In the genomic region with DNA sequence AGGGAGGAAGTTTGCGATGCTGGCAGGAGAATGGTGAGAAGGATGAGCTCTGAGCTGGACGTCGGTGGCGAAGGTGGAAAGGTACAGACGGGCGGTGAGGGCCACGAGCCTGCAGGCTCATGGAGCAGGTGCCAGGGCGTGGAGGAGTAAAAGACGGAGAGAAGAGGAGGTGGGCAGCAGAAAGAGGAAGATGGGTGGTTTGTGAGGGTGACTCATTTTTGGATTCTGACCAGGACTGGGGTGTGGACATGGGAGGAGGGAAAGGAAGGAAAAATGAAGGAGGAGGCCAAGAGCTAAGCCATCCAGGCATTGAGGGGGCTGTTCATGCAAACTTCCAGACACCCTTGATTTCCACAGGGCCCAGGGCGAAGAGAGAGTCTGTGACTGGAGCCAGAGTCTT, we compare ENCODE assay signal across 12 cellular contexts. TPM values are rescaled to one million over a fixed set of nuclear protein-coding genes. Genes with fewer than 3 reads are reported as not detected.
DNase-seq lines count a peak whose midpoint lies in the region; ATAC-seq and TF ChIP-seq lines count a peak whose summit lies in the region.
"Had no signal": no experiment of that assay in that cellular context is flagged by ENCODE, and none has a peak within 500 bp of the region (broad histone marks: within the 10 kb centered on the region; RNA-seq: fewer than 3 reads in every experiment).

No MANE protein-coding gene starts in this region.

- WGBS in mesendoderm (ENCODE audit: extremely low coverage, insufficient coverage, low lambda C conversion rate): no CpG with 5 or more reads among the region's 10 CpGs

- H2BK15ac ChIP-seq in mesendoderm (replicated peaks; ENCODE audit: low read depth): no peak overlapping the region

- peaks cover 29% of the 10 kb centered on the region for H3K4me1 Mint-ChIP-seq in stimulated activated naive CD8-positive, alpha-beta T cell treated with anti-CD3 and anti-CD28 coated beads, Interleukin-15, Interleukin-2, amounts not matched to agents 100 ng/mL and 50 ng/mL, for 24 hours (ENCODE audit: low read depth)
- H3K4me1 Mint-ChIP-seq in activated CD4-positive, alpha-beta memory T cell treated with anti-CD3 and anti-CD28 coated beads, Interleukin-2, amount 10 ng/mL, durations not matched to agents 7 days and 5 days: peaks cover 40% of the 10 kb centered on the region

- H4K5ac ChIP-seq in mesendoderm (ENCODE audit: low read length): no peak overlapping the region

- H3K4me3 Mint-ChIP-seq in stimulated activated naive CD8-positive, alpha-beta T cell treated with anti-CD3 and anti-CD28 coated beads, Interleukin-15, Interleukin-2, amounts not matched to agents 100 ng/mL and 50 ng/mL, for 24 hours: no peak overlapping the region
- H3K4me3 Mint-ChIP-seq in activated CD4-positive, alpha-beta memory T cell treated with anti-CD3 and anti-CD28 coated beads, Interleukin-2, amount 10 ng/mL, durations not matched to agents 7 days and 5 days: peak overlapping the region; percentile 6

- H3K4me2 ChIP-seq in mesendoderm (ENCODE audit: low read length): no peak overlapping the region

- H3K36me3 ChIP-seq in mesendoderm (ENCODE audit: control insufficient read depth, insufficient read depth, low read length): no peaks in the 10 kb centered on the region
- H3K36me3 ChIP-seq: right lobe of liver had no signal

- no peaks in the 10 kb centered on the region for H3K4me1 ChIP-seq in mesendoderm (ENCODE audit: control insufficient read depth, low read depth, low read length)

- ATAC-seq in stimulated activated naive CD8-positive, alpha-beta T cell treated with anti-CD3 and anti-CD28 coated beads, Interleukin-15, Interleukin-2, amounts not matched to agents 100 U/mL and 50 U/mL, for 24 hours: no peak
- no peak for ATAC-seq in HG02840 (IDR thresholded peaks at IDR 0.05; ENCODE audit: low FRiP score, unreplicated experiment)
- ATAC-seq: right lobe of liver had no signal

- no peak overlapping the region for H3K18ac ChIP-seq in mesendoderm (ENCODE audit: low read length)

- no peaks in the 10 kb centered on the region for H3K27me3 Mint-ChIP-seq in stimulated activated naive CD8-positive, alpha-beta T cell treated with anti-CD3 and anti-CD28 coated beads, Interleukin-15, Interleukin-2, amounts not matched to agents 100 ng/mL and 50 ng/mL, for 24 hours
- H3K27me3 Mint-ChIP-seq in activated CD4-positive, alpha-beta memory T cell treated with anti-CD3 and anti-CD28 coated beads, Interleukin-2, amount 10 ng/mL, durations not matched to agents 7 days and 5 days: no peaks in the 10 kb centered on the region

- H2AK5ac ChIP-seq in mesendoderm (ENCODE audit: low read length): no peak overlapping the region

- H2BK120ac ChIP-seq in mesendoderm (ENCODE audit: low read depth, low read length): no peak overlapping the region

- H3K4me3 ChIP-seq in foreskin fibroblast (ENCODE audit: low read depth in 1 of 2, low read length in 2 of 2) (no peak overlapping the region), mesendoderm (ENCODE audit: low read length) (no peak overlapping the region)
- H3K4me3 ChIP-seq: right lobe of liver, upper lobe of left lung had no signal

- no peak overlapping the region for H2BK5ac ChIP-seq in mesendoderm (ENCODE audit: low read length)

- TF ChIP-seq CTCF in foreskin fibroblast (IDR thresholded peaks at IDR 0.05; ENCODE audit: low read depth, low read length): no peak

- peaks cover 12% of the 10 kb centered on the region for H3K36me3 Mint-ChIP-seq in stimulated activated naive CD8-positive, alpha-beta T cell treated with anti-CD3 and anti-CD28 coated beads, Interleukin-15, Interleukin-2, amounts not matched to agents 100 ng/mL and 50 ng/mL, for 24 hours (ENCODE audit: low read depth)
- H3K36me3 Mint-ChIP-seq in activated CD4-positive, alpha-beta memory T cell treated with anti-CD3 and anti-CD28 coated beads, Interleukin-2, amount 10 ng/mL, durations not matched to agents 7 days and 5 days (ENCODE audit: low read depth): peaks cover 32% of the 10 kb centered on the region

- no peaks in the 10 kb centered on the region for H3K9me3 Mint-ChIP-seq in stimulated activated naive CD8-positive, alpha-beta T cell treated with anti-CD3 and anti-CD28 coated beads, Interleukin-15, Interleukin-2, amounts not matched to agents 100 ng/mL and 50 ng/mL, for 24 hours
- no peaks in the 10 kb centered on the region for H3K9me3 Mint-ChIP-seq in activated CD4-positive, alpha-beta memory T cell treated with anti-CD3 and anti-CD28 coated beads, Interleukin-2, amount 10 ng/mL, durations not matched to agents 7 days and 5 days

- no peaks in the 10 kb centered on the region for H3K79me2 ChIP-seq in mesendoderm (ENCODE audit: control insufficient read depth, insufficient read depth, low read length)

- H3K27ac Mint-ChIP-seq in stimulated activated naive CD8-positive, alpha-beta T cell treated with anti-CD3 and anti-CD28 coated beads, Interleukin-15, Interleukin-2, amounts not matched to agents 100 ng/mL and 50 ng/mL, for 24 hours: peak overlapping the region; percentile 17
- peak overlapping the region; percentile 12 for H3K27ac Mint-ChIP-seq in activated CD4-positive, alpha-beta memory T cell treated with anti-CD3 and anti-CD28 coated beads, Interleukin-2, amount 10 ng/mL, durations not matched to agents 7 days and 5 days

- CTCF ChIA-PET in activated CD4-positive, alpha-beta memory T cell treated with anti-CD3 and anti-CD28 coated beads, Interleukin-2, amount 10 ng/mL, durations not matched to agents 7 days and 5 days (lab: Charles Lee): interaction anchor here (1.6 kb wide), 1 partner anchor 136 kb away, joined by 5 read pairs; the partner anchor contains the start of gene RBM4B

- H4K8ac ChIP-seq in mesendoderm (ENCODE audit: low read depth, low read length): no peak overlapping the region

- no peak overlapping the region for H3K9ac ChIP-seq in mesendoderm (ENCODE audit: low read length)

- no peak overlapping the region for H3K4ac ChIP-seq in mesendoderm (ENCODE audit: low read depth, low read length)

- H3K56ac ChIP-seq in mesendoderm (ENCODE audit: low read length): no peak overlapping the region

- H3K27me3 ChIP-seq in mesendoderm (ENCODE audit: insufficient read depth, low read length, poor library complexity): no peaks in the 10 kb centered on the region
- H3K27me3 ChIP-seq: right lobe of liver, upper lobe of left lung had no signal

- H3K27ac ChIP-seq in mesendoderm (ENCODE audit: low read depth, low read length): no peak overlapping the region
- H3K27ac ChIP-seq: epithelial cell of prostate, right lobe of liver, upper lobe of left lung had no signal

- POLR2A ChIA-PET in activated CD4-positive, alpha-beta memory T cell treated with anti-CD3 and anti-CD28 coated beads, Interleukin-2, amount 10 ng/mL, durations not matched to agents 7 days and 5 days (lab: Charles Lee): interaction anchor here (0.9 to 1.5 kb wide), 3 partner anchors 10 to 74 kb away, joined by 3 to 4 read pairs (median 4); partner anchors contain the start of genes DPP3 and RBM14

- DNase-seq in stimulated activated naive CD8-positive, alpha-beta T cell treated with anti-CD3 and anti-CD28 coated beads, Interleukin-15, Interleukin-2, amounts not matched to agents 100 U/mL and 50 U/mL, for 24 hours: no peak
- DNase-seq in activated CD4-positive, alpha-beta memory T cell treated with anti-CD3 and anti-CD28 coated beads, Interleukin-2, amount 10 ng/mL, durations not matched to agents 7 days and 5 days: no peak
- peak; percentile 18 to 56 for DNase-seq in foreskin fibroblast
- DNase-seq in LoVo (ENCODE audit: low spot score): no peak
- no peak for DNase-seq in superior temporal gyrus (ENCODE audit: extremely low spot score)
- DNase-seq in mesendoderm: no peak
- DNase-seq: right lobe of liver, upper lobe of left lung had no signal

- H3K79me1 ChIP-seq in mesendoderm (ENCODE audit: low read length): no peaks in the 10 kb centered on the region

- H3K23ac ChIP-seq in mesendoderm (ENCODE audit: low read length): no peak overlapping the region

RNA-seq across cellular contexts. Expression of gene ZDHHC24, which starts 3.5 kb away (rescaled TPM):
- total RNA-seq in activated CD4-positive, alpha-beta memory T cell treated with anti-CD3 and anti-CD28 coated beads, Interleukin-2, amount 10 ng/mL, durations not matched to agents 7 days and 5 days: 10 to 100 TPM; 25.9 to 26.0 TPM
- polyA plus RNA-seq in mesendoderm (2013, experiment 1 of 2): 2.6 TPM
- 2.6 TPM for polyA plus RNA-seq in mesendoderm (2013, experiment 2 of 2)

RNA-seq across cellular contexts. Expression of gene ACTN3, which starts 4.3 kb away (rescaled TPM):
- total RNA-seq in activated CD4-positive, alpha-beta memory T cell treated with anti-CD3 and anti-CD28 coated beads, Interleukin-2, amount 10 ng/mL, durations not matched to agents 7 days and 5 days: under 1 TPM; 0.30 to 0.35 TPM
- polyA plus RNA-seq in mesendoderm (2013, experiment 1 of 2): 0.86 TPM
- 0.87 TPM for polyA plus RNA-seq in mesendoderm (2013, experiment 2 of 2)
- total RNA-seq: mononuclear cell, right lobe of liver had no signal

RNA-seq across cellular contexts. Expression of gene CTSF, which starts 26.0 kb away (rescaled TPM):
- total RNA-seq in activated CD4-positive, alpha-beta memory T cell treated with anti-CD3 and anti-CD28 coated beads, Interleukin-2, amount 10 ng/mL, durations not matched to agents 7 days and 5 days: 1 to 10 TPM; 3.7 to 4.3 TPM
- 0.22 TPM for polyA plus RNA-seq in mesendoderm (2013, experiment 1 of 2)
- 0.32 TPM for polyA plus RNA-seq in mesendoderm (2013, experiment 2 of 2)

RNA-seq across cellular contexts. Expression of gene BBS1, which starts 31.9 kb away (rescaled TPM):
- total RNA-seq in activated CD4-positive, alpha-beta memory T cell treated with anti-CD3 and anti-CD28 coated beads, Interleukin-2, amount 10 ng/mL, durations not matched to agents 7 days and 5 days: 10 to 100 TPM; 16.8 to 16.9 TPM
- 9.1 TPM for polyA plus RNA-seq in mesendoderm (2013, experiment 1 of 2)
- polyA plus RNA-seq in mesendoderm (2013, experiment 2 of 2): 9.0 TPM

RNA-seq across cellular contexts. Expression of gene CCDC87, which starts 50.5 kb away (rescaled TPM):
- not detected for total RNA-seq in activated CD4-positive, alpha-beta memory T cell treated with anti-CD3 and anti-CD28 coated beads, Interleukin-2, amount 10 ng/mL, durations not matched to agents 7 days and 5 days
- polyA plus RNA-seq in mesendoderm (2013, experiment 1 of 2): 0.21 TPM
- 0.15 TPM for polyA plus RNA-seq in mesendoderm (2013, experiment 2 of 2)

Comparison
In these comparisons a context has a peak if more than half of its experiments do, and no peak if none do; other contexts are left out.
1. DNase-seq: peak in foreskin fibroblast (2 of 2); none in stimulated activated naive CD8-positive, alpha-beta T cell treated with anti-CD3 and anti-CD28 coated beads, Interleukin-15, Interleukin-2, amounts not matched to agents 100 U/mL and 50 U/mL, for 24 hours (single experiment), activated CD4-positive, alpha-beta memory T cell treated with anti-CD3 and anti-CD28 coated beads, Interleukin-2, amount 10 ng/mL, durations not matched to agents 7 days and 5 days (single experiment), LoVo (single experiment), superior temporal gyrus (single experiment) and mesendoderm (single experiment).